1 cellular context compared by ENCODE assay signal in genomic region chr19:17302391-17303166, GRCh38.
TF ChIP-seq lines count a peak whose summit lies in the region.

No MANE protein-coding gene starts in this region.

TF ChIP-seq in GM23338, 12 proteins besides CTCF, POLR2A, EP300 and RAD21 (continued from another document):
- TF ChIP-seq, protein P1, sequence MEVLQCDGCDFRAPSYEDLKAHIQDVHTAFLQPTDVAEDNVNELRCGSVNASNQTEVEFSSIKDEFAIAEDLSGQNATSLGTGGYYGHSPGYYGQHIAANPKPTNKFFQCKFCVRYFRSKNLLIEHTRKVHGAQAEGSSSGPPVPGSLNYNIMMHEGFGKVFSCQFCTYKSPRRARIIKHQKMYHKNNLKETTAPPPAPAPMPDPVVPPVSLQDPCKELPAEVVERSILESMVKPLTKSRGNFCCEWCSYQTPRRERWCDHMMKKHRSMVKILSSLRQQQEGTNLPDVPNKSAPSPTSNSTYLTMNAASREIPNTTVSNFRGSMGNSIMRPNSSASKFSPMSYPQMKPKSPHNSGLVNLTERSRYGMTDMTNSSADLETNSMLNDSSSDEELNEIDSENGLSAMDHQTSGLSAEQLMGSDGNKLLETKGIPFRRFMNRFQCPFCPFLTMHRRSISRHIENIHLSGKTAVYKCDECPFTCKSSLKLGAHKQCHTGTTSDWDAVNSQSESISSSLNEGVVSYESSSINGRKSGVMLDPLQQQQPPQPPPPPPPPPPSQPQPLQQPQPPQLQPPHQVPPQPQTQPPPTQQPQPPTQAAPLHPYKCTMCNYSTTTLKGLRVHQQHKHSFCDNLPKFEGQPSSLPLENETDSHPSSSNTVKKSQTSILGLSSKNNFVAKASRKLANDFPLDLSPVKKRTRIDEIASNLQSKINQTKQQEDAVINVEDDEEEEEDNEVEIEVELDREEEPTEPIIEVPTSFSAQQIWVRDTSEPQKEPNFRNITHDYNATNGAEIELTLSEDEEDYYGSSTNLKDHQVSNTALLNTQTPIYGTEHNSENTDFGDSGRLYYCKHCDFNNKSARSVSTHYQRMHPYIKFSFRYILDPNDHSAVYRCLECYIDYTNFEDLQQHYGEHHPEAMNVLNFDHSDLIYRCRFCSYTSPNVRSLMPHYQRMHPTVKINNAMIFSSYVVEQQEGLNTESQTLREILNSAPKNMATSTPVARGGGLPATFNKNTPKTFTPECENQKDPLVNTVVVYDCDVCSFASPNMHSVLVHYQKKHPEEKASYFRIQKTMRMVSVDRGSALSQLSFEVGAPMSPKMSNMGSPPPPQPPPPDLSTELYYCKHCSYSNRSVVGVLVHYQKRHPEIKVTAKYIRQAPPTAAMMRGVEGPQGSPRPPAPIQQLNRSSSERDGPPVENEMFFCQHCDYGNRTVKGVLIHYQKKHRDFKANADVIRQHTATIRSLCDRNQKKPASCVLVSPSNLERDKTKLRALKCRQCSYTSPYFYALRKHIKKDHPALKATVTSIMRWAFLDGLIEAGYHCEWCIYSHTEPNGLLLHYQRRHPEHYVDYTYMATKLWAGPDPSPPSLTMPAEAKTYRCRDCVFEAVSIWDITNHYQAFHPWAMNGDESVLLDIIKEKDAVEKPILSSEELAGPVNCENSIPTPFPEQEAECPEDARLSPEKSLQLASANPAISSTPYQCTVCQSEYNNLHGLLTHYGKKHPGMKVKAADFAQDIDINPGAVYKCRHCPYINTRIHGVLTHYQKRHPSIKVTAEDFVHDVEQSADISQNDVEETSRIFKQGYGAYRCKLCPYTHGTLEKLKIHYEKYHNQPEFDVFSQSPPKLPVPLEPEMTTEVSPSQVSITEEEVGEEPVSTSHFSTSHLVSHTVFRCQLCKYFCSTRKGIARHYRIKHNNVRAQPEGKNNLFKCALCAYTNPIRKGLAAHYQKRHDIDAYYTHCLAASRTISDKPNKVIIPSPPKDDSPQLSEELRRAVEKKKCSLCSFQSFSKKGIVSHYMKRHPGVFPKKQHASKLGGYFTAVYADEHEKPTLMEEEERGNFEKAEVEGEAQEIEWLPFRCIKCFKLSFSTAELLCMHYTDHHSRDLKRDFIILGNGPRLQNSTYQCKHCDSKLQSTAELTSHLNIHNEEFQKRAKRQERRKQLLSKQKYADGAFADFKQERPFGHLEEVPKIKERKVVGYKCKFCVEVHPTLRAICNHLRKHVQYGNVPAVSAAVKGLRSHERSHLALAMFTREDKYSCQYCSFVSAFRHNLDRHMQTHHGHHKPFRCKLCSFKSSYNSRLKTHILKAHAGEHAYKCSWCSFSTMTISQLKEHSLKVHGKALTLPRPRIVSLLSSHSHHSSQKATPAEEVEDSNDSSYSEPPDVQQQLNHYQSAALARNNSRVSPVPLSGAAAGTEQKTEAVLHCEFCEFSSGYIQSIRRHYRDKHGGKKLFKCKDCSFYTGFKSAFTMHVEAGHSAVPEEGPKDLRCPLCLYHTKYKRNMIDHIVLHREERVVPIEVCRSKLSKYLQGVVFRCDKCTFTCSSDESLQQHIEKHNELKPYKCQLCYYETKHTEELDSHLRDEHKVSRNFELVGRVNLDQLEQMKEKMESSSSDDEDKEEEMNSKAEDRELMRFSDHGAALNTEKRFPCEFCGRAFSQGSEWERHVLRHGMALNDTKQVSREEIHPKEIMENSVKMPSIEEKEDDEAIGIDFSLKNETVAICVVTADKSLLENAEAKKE (CRISPR knock-in tag; IDR thresholded peaks at IDR 0.05), result no peak
- TF ChIP-seq ETS1 (IDR thresholded peaks at IDR 0.05), result no peak
- TF ChIP-seq, protein P2, sequence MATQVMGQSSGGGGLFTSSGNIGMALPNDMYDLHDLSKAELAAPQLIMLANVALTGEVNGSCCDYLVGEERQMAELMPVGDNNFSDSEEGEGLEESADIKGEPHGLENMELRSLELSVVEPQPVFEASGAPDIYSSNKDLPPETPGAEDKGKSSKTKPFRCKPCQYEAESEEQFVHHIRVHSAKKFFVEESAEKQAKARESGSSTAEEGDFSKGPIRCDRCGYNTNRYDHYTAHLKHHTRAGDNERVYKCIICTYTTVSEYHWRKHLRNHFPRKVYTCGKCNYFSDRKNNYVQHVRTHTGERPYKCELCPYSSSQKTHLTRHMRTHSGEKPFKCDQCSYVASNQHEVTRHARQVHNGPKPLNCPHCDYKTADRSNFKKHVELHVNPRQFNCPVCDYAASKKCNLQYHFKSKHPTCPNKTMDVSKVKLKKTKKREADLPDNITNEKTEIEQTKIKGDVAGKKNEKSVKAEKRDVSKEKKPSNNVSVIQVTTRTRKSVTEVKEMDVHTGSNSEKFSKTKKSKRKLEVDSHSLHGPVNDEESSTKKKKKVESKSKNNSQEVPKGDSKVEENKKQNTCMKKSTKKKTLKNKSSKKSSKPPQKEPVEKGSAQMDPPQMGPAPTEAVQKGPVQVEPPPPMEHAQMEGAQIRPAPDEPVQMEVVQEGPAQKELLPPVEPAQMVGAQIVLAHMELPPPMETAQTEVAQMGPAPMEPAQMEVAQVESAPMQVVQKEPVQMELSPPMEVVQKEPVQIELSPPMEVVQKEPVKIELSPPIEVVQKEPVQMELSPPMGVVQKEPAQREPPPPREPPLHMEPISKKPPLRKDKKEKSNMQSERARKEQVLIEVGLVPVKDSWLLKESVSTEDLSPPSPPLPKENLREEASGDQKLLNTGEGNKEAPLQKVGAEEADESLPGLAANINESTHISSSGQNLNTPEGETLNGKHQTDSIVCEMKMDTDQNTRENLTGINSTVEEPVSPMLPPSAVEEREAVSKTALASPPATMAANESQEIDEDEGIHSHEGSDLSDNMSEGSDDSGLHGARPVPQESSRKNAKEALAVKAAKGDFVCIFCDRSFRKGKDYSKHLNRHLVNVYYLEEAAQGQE (IDR thresholded peaks at IDR 0.05; ENCODE audit: unreplicated experiment), result no peak
- no peak for TF ChIP-seq EZH2 (IDR thresholded peaks at IDR 0.05; ENCODE audit: low read depth, unreplicated experiment)
- TF ChIP-seq ZNF114 (CRISPR knock-in tag; IDR thresholded peaks at IDR 0.05), result no peak
- no peak for TF ChIP-seq JUNB (IDR thresholded peaks at IDR 0.05; ENCODE audit: unreplicated experiment)
- TF ChIP-seq STAT1 (IDR thresholded peaks at IDR 0.05; ENCODE audit: unreplicated experiment), result no peak
- no peak for TF ChIP-seq NANOG (IDR thresholded peaks at IDR 0.05; ENCODE audit: borderline replicate concordance)
- TF ChIP-seq CREB1 (CRISPR knock-in tag; IDR thresholded peaks at IDR 0.05; ENCODE audit: low read depth), result no peak
